In genomic region chr1:98660941-98661543, GRCh38 we compare ENCODE assay signal across 8 cellular contexts. TPM values are rescaled to one million over a fixed set of nuclear protein-coding genes. Genes with fewer than 3 reads are reported as not detected.
A peak's percentile ranks its signal among the peaks of the same experiment; 100 is the strongest.
DNase-seq lines count a peak whose midpoint lies in the region; ATAC-seq and TF ChIP-seq lines count a peak whose summit lies in the region.

No MANE protein-coding gene starts in this region.

- H3K27ac ChIP-seq in CD4-positive, alpha-beta T cell (ENCODE audit: low read depth, low read length) = no peak overlapping the region
- H3K27ac ChIP-seq in HUES6 (ENCODE audit: low read depth, low read length) (no peak overlapping the region), duodenal mucosa (ENCODE audit: low read depth, low read length) (peak overlapping the region; percentile 82), upper lobe of right lung (peak overlapping the region; percentile 64)

- intact Hi-C loops in CD4-positive, alpha-beta T cell (cut with DNase I, micrococcal nuclease) = no loop called here
- intact Hi-C loops in upper lobe of right lung (cut with DNase I) = no loop called here

- H3K4me1 ChIP-seq in HUES6 (ENCODE audit: control insufficient read depth, insufficient read depth, low read length) (peaks cover 10% of the 10 kb centered on the region), duodenal mucosa (ENCODE audit: control insufficient read depth in 1 of 2, insufficient read depth in 2 of 2, low read length in 2 of 2) (peaks cover 3 to 8% of the 10 kb centered on the region in 2 donors), upper lobe of right lung (peaks cover 11% of the 10 kb centered on the region)

- H3K4me1 Mint-ChIP-seq in CD4-positive, alpha-beta T cell (ENCODE audit: low read depth) = peaks cover 18% of the 10 kb centered on the region

- no peak for TF ChIP-seq CTCF in CD4-positive, alpha-beta T cell (IDR thresholded peaks at IDR 0.05)
- TF ChIP-seq CTCF in upper lobe of right lung (IDR thresholded peaks at IDR 0.05) = no peak

- H3K4me3 ChIP-seq in HUES6 (ENCODE audit: low read depth, low read length) (peak overlapping the region; percentile 71), duodenal mucosa (ENCODE audit: low read depth in 1 of 2, low read length in 2 of 2) (peak overlapping the region; percentile 70 to 88), upper lobe of right lung (peak overlapping the region; percentile 66)

- H3K36me3 ChIP-seq in HUES6 (ENCODE audit: control insufficient read depth, insufficient read depth, low read length) (no peaks in the 10 kb centered on the region), duodenal mucosa (ENCODE audit: control insufficient read depth in 1 of 2, insufficient read depth in 2 of 2, low read length in 2 of 2) (no peaks in the 10 kb centered on the region), upper lobe of right lung (no peaks in the 10 kb centered on the region)

- H3K27me3 Mint-ChIP-seq in CD4-positive, alpha-beta T cell = peaks cover 63% of the 10 kb centered on the region

- POLR2A ChIA-PET in CD4-positive, alpha-beta T cell (lab: Charles Lee) = no interaction called here

- no peak for ATAC-seq in CD4-positive, alpha-beta T cell (ENCODE audit: poor library complexity)
- ATAC-seq in upper lobe of right lung = no peak
- ATAC-seq in HG02678 (IDR thresholded peaks at IDR 0.05; ENCODE audit: unreplicated experiment) = no peak

- CTCF ChIA-PET in CD4-positive, alpha-beta T cell (lab: Charles Lee) = no interaction called here

- peak overlapping the region; percentile 68 for H3K4me3 Mint-ChIP-seq in CD4-positive, alpha-beta T cell

- no peak overlapping the region for H3K27ac Mint-ChIP-seq in CD4-positive, alpha-beta T cell

- no peak for DNase-seq in CD4-positive, alpha-beta T cell
- DNase-seq in midbrain (lab: John Stamatoyannopoulos, UW) (peak; percentile 40), upper lobe of right lung (no peak), GM19240 (ENCODE audit: insufficient read length, low spot score) (no peak)
- no peak for DNase-seq in stimulated activated CD4-positive, alpha-beta T cell treated with anti-CD3 and anti-CD28 coated beads, Interleukin-4, amount 100 ng/mL, for 4 hours

- H3K27me3 ChIP-seq in CD4-positive, alpha-beta T cell (ENCODE audit: control insufficient read depth, insufficient read depth, low read length) = peaks cover 37% of the 10 kb centered on the region
- H3K27me3 ChIP-seq in HUES6 (ENCODE audit: control insufficient read depth, insufficient read depth, low read length) (no peaks in the 10 kb centered on the region), duodenal mucosa (ENCODE audit: control insufficient read depth in 1 of 2, insufficient read depth in 2 of 2, low read length in 2 of 2) (no peaks in the 10 kb centered on the region), upper lobe of right lung (no peaks in the 10 kb centered on the region)

- H3K9ac ChIP-seq in HUES6 (ENCODE audit: low read length) (peak overlapping the region; percentile 54), duodenal mucosa (ENCODE audit: low read depth in 1 of 2, low read length in 2 of 2) (peak overlapping the region; percentile 73 to 95)

- H3K9me3 ChIP-seq in CD4-positive, alpha-beta T cell (ENCODE audit: control insufficient read depth, low read length) = no peaks in the 10 kb centered on the region
- H3K9me3 ChIP-seq in HUES6 (ENCODE audit: control insufficient read depth, insufficient read depth, low read depth, low read length) (no peaks in the 10 kb centered on the region), duodenal mucosa (ENCODE audit: control insufficient read depth in 1 of 2, low read length in 2 of 2) (no peaks in the 10 kb centered on the region), upper lobe of right lung (no peaks in the 10 kb centered on the region)

- no peaks in the 10 kb centered on the region for H3K36me3 Mint-ChIP-seq in CD4-positive, alpha-beta T cell (ENCODE audit: low read depth)

- H3K9me3 Mint-ChIP-seq in CD4-positive, alpha-beta T cell = no peaks in the 10 kb centered on the region

RNA-seq across cellular contexts. Expression of gene SNX7, which starts 0.5 kb away (rescaled TPM):
- not detected for total RNA-seq in CD4-positive, alpha-beta T cell
- total RNA-seq in upper lobe of right lung = 14.8 TPM

Comparison
In these comparisons a context has a peak if more than half of its experiments do, and no peak if none do; other contexts are left out.
1. H3K27ac ChIP-seq: peak in duodenal mucosa (single experiment) and upper lobe of right lung (single experiment); none in CD4-positive, alpha-beta T cell (single experiment) and HUES6 (single experiment).
2. RNA of gene SNX7, which starts 0.5 kb away (total RNA-seq): 14.8 TPM in upper lobe of right lung (single experiment); not detected in CD4-positive, alpha-beta T cell; every median in the first group is over 10 times any median in the second.
3. Peak in every context shown above with its lines, with median percentiles within 50 percentile points of each other: H3K4me3 ChIP-seq.